Comparison of ENCODE assay signal across 18 cellular contexts in the genomic region with DNA sequence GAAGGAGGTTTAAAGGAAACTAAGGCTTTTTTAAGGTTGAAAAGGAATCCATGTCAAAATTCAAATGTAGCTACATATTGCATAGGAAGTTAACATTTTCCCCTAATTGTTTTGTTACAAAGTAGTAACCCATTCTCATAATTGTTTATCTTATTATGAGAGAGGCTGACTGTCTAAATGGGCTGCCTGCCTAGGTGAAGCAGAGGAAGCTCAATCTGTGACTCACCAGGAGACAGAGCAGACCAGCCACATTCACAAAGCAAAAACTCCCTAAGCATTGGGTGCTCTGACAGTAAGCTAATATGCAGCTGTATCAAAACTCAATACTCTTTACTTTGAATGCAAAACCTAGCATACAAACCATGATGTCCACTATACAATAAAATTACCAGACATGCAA.
DNase-seq lines count a peak whose midpoint lies in the region; ATAC-seq and TF ChIP-seq lines count a peak whose summit lies in the region.
"Had no signal": no experiment of that assay in that cellular context is flagged by ENCODE, and none has a peak within 500 bp of the region (broad histone marks: within the 10 kb centered on the region; RNA-seq: fewer than 3 reads in every experiment).

No MANE protein-coding gene starts in this region.

- in situ Hi-C loops in astrocyte of the cerebellum (cut with HindIII; ENCODE audit: low sequenced_read_pairs): no loop called here

- H3K27ac Mint-ChIP-seq in HFFc6: no peak overlapping the region
- H3K27ac Mint-ChIP-seq: GM23338, naive B cell, T-helper 17 cell had no signal

- DNase-seq in HFFc6 (peak; percentile 47), astrocyte of the cerebellum (ENCODE audit: low read depth) (peak; percentile 11), foreskin keratinocyte (peak; percentile 42 to 67), stromal cell of bone marrow (ENCODE audit: low read depth) (peak; percentile 51)
- DNase-seq: activated CD4-positive, alpha-beta T cell treated with anti-CD3 and anti-CD28 coated beads for 4 hours; effector CD8-positive, alpha-beta T cell; heart right ventricle; naive B cell; NCI-H1694 treated with DMSO at 0.1 percent for 48 hours; NCI-H524; Peyer's patch; stimulated activated CD4-positive, alpha-beta T cell treated with anti-CD3 and anti-CD28 coated beads, Interleukin-4, amount 100 ng/mL, for 1 hour; T-helper 17 cell had no signal

- no peak overlapping the region for H3K4me3 Mint-ChIP-seq in HFFc6
- H3K4me3 Mint-ChIP-seq: GM23338, naive B cell, T-helper 17 cell had no signal

- H3K27ac ChIP-seq in foreskin keratinocyte: no peak overlapping the region
- H3K27ac ChIP-seq: heart right ventricle had no signal

- peaks cover 9% of the 10 kb centered on the region for H3K27me3 Mint-ChIP-seq in HFFc6 (ENCODE audit: insufficient read depth)

- TF ChIP-seq CTCF in HFFc6 (IDR thresholded peaks at IDR 0.05): no peak
- TF ChIP-seq CTCF in astrocyte of the cerebellum (IDR thresholded peaks at IDR 0.05; ENCODE audit: low read depth, low read length, missing control alignments): no peak
- no peak for TF ChIP-seq CTCF in foreskin keratinocyte (conservative IDR thresholded peaks at IDR 0.05)

- no peaks in the 10 kb centered on the region for H3K27me3 ChIP-seq in foreskin keratinocyte
- H3K27me3 ChIP-seq: Peyer's patch had no signal

- peaks cover 9% of the 10 kb centered on the region for H3K4me1 Mint-ChIP-seq in HFFc6 (ENCODE audit: low read depth)
- H3K4me1 Mint-ChIP-seq: GM23338, naive B cell had no signal

- no peak overlapping the region for H3K4me3 ChIP-seq in astrocyte of the cerebellum (ENCODE audit: low read depth, low read length)
- H3K4me3 ChIP-seq: GM23338, heart right ventricle, K562, Peyer's patch had no signal

- no peaks in the 10 kb centered on the region for H3K4me1 ChIP-seq in foreskin keratinocyte
- H3K4me1 ChIP-seq: Peyer's patch had no signal

- H3K36me3 Mint-ChIP-seq in HFFc6 (ENCODE audit: low read depth): no peaks in the 10 kb centered on the region
- H3K36me3 Mint-ChIP-seq: naive B cell had no signal

- ATAC-seq in foreskin keratinocyte (peak; percentile 94), GM19023 (IDR thresholded peaks at IDR 0.05; ENCODE audit: unreplicated experiment) (no peak), GM18867 (IDR thresholded peaks at IDR 0.05; ENCODE audit: unreplicated experiment) (no peak), GM21786 (IDR thresholded peaks at IDR 0.05; ENCODE audit: unreplicated experiment) (no peak)
- ATAC-seq: GM23338, heart right ventricle, K562, T-helper 17 cell had no signal

- no peaks in the 10 kb centered on the region for H3K9me3 Mint-ChIP-seq in HFFc6
- H3K9me3 Mint-ChIP-seq: GM23338, naive B cell had no signal
